11 cellular contexts compared by ENCODE assay signal in the genomic region with DNA sequence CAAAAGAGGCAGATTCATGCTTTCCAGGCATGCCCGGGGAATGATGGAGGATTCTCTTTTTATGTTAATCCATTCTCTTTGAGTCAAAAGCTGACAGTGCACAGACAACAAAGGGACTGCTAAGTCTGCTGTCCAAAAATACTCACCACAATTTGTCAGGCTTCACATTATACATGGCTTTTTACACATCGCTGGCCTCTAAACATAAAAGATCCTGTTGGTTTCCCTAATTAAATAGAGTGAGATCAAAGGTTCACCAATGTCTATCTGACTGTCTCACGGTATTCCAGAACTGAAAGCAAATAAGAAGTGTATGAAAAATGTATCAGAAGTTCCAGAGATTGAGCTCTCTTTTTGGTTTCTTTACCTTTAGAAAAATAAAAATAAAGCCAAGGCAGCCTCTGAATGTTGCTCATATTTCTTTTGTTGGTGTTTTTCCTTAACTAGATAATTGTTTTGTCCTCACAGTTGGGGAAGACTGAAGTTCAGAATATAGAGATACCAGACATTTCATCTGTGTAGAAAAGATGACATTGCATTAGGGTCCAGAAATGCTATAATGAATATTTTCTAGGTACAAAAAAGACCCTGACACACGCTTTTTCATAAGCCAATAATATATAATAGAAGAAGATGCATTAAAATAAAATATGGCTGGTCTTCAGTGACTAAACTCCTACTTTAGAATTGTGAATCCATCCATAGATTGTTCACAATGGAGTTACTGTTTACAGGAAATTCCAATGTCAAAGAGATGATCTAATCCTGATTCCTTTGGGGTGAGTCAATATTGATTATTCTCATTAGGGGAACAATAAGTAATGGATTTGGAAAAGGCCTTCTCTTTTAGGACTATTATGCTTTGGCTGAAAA.
DNase-seq lines count a peak whose midpoint lies in the region; ATAC-seq, FAIRE-seq and TF ChIP-seq lines count a peak whose summit lies in the region.
"Had no signal": no experiment of that assay in that cellular context is flagged by ENCODE, and none has a peak within 500 bp of the region (broad histone marks: within the 10 kb centered on the region; RNA-seq: fewer than 3 reads in every experiment).

No MANE protein-coding gene starts in this region.

- CTCF ChIA-PET in Calu3 (lab: Charles Lee) = interaction anchor here (0.7 kb wide), 1 partner anchor 628 kb away, joined by 3 read pairs; no protein-coding TSS in a partner anchor
- CTCF ChIA-PET in HepG2 (lab: Yijun Ruan, JAX; ENCODE audit: low intra/inter-chr PET ratio, low total read pairs) = no interaction called here

- TF ChIP-seq POLR2A in HepG2 (IDR thresholded peaks at IDR 0.05; ENCODE audit: insufficient read depth in 1 of 2, low read depth in 2 of 2, low read length in 2 of 2) = peak in 1 of 2 experiments; percentile 46; a peak in 1 of 4 replicates

- intact Hi-C loops in Calu3 (cut with micrococcal nuclease; ENCODE audit: unreplicated experiment) (loop anchor here (5.0 kb wide), 1 partner anchor 512 kb away; no protein-coding TSS in a partner anchor), HepG2 (cut with micrococcal nuclease; ENCODE audit: unreplicated experiment) (loop anchor here (1.0 kb wide), 3 partner anchors 100 to 727 kb away; no protein-coding TSS in a partner anchor), left colon (cut with DNase I, micrococcal nuclease) (no loop called here), tibial artery (cut with DNase I; ENCODE audit: low total_unique reads) (no loop called here)

- peak overlapping the region; percentile 72 for H3K9ac ChIP-seq in HepG2 (ENCODE audit: insufficient read depth, low read depth, low read length)

- no peak overlapping the region for H2AFZ ChIP-seq in HepG2 (ENCODE audit: low read length)

- no peaks in the 10 kb centered on the region for H4K20me1 ChIP-seq in HepG2 (ENCODE audit: insufficient read depth, low read length)

- no peaks in the 10 kb centered on the region for H3K27me3 Mint-ChIP-seq in Calu3 (ENCODE audit: unreplicated experiment)
- no peaks in the 10 kb centered on the region for H3K27me3 Mint-ChIP-seq in activated naive CD8-positive, alpha-beta T cell treated with anti-CD3 and anti-CD28 coated beads for 36 hours

- TF ChIP-seq CTCF in Calu3 (IDR thresholded peaks at IDR 0.05; ENCODE audit: unreplicated experiment) (no peak), HepG2 (CRISPR knock-in tag; IDR thresholded peaks at IDR 0.05) (no peak), tibial artery (IDR thresholded peaks at IDR 0.05) (no peak)

- peak overlapping the region; percentile 100 for H3K27ac ChIP-seq in HepG2 (ENCODE audit: extremely low read length, insufficient read depth, low read length)
- H3K27ac ChIP-seq in tibial artery = no peak overlapping the region
- H3K27ac ChIP-seq: heart right ventricle had no signal

- POLR2A ChIA-PET in HepG2 (lab: Yijun Ruan, JAX) = interaction anchor here (0.7 to 1.8 kb wide), 3 partner anchors 15 to 102 kb away, joined by 3 to 10 read pairs (median 7); no protein-coding TSS in a partner anchor

- peak overlapping the region; percentile 85 for H3K27ac Mint-ChIP-seq in Calu3 (ENCODE audit: unreplicated experiment)
- H3K27ac Mint-ChIP-seq in activated naive CD8-positive, alpha-beta T cell treated with anti-CD3 and anti-CD28 coated beads for 36 hours = no peak overlapping the region

- H3K36me3 ChIP-seq in HepG2 (replicated peaks in 1 of 2; ENCODE audit: control insufficient read depth in 1 of 2, insufficient read depth in 2 of 2, low read length in 2 of 2) = no peaks in the 10 kb centered on the region
- no peaks in the 10 kb centered on the region for H3K36me3 ChIP-seq in tibial artery
- H3K36me3 ChIP-seq: heart right ventricle had no signal

- in situ Hi-C loops in HepG2 (cut with HindIII; ENCODE audit: extremely low pct_ligation_motif_present, low pct_unique_long_range_greater_than_20kb) = loop anchor here (10.0 kb wide), 1 partner anchor 100 kb away; no protein-coding TSS in a partner anchor

- no peaks in the 10 kb centered on the region for H3K36me3 Mint-ChIP-seq in Calu3 (ENCODE audit: insufficient read depth, unreplicated experiment)
- H3K36me3 Mint-ChIP-seq in activated naive CD8-positive, alpha-beta T cell treated with anti-CD3 and anti-CD28 coated beads for 36 hours = no peaks in the 10 kb centered on the region

- H3K4me3 ChIP-seq in HepG2 (replicated peaks in 1 of 3; ENCODE audit: insufficient read depth in 1 of 3, low read depth in 2 of 3, low read length in 3 of 3) (peak overlapping the region in 2 of 3 experiments; percentile 40 to 53; a peak in 2 of 6 replicates), tibial artery (no peak overlapping the region)
- H3K4me3 ChIP-seq: heart right ventricle had no signal

- TF ChIP-seq RAD21 in HepG2 (CRISPR knock-in tag; IDR thresholded peaks at IDR 0.05) = no peak

- peaks cover 7% of the 10 kb centered on the region for H3K9me3 Mint-ChIP-seq in Calu3 (ENCODE audit: low read depth, unreplicated experiment)
- H3K9me3 Mint-ChIP-seq in activated naive CD8-positive, alpha-beta T cell treated with anti-CD3 and anti-CD28 coated beads for 36 hours = peaks cover 5% of the 10 kb centered on the region

- peaks cover 66% of the 10 kb centered on the region for H3K4me1 ChIP-seq in HepG2 (ENCODE audit: insufficient read depth, low read length)
- H3K4me1 ChIP-seq in tibial artery = no peaks in the 10 kb centered on the region
- H3K4me1 ChIP-seq: heart right ventricle had no signal

- 0% methylated on average over 4 of the region's 4 CpGs for WGBS in HepG2 (ENCODE audit: low lambda C conversion rate)

- no peak for DNase-seq in Calu3
- DNase-seq in NCI-H460 (ENCODE audit: extremely low read depth, low read depth) = peak; percentile 12
- DNase-seq in dermis microvascular lymphatic vessel endothelial cell (ENCODE audit: low read depth in 2 of 2) = peak; percentile 7 to 17
- DNase-seq in HepG2 (ENCODE audit: low spot score) = peak; percentile 97
- DNase-seq in left colon = no peak
- DNase-seq in activated CD8-positive, alpha-beta memory T cell treated with anti-CD3 and anti-CD28 coated beads, Interleukin-2, amount 50 U/mL, for 4 hours = no peak
- no peak for DNase-seq in activated naive CD8-positive, alpha-beta T cell treated with anti-CD3 and anti-CD28 coated beads for 36 hours
- no peak for DNase-seq in tibial artery
- DNase-seq: AML-193, heart right ventricle, NCI-H2227 treated with DMSO at 0.1 percent for 48 hours had no signal

- H3K4me2 ChIP-seq in HepG2 (ENCODE audit: low read depth, low read length) = peak overlapping the region; percentile 76

- FAIRE-seq in HepG2 (lab: Jason Lieb, UNC) = peak; percentile 60

- H3K79me2 ChIP-seq in HepG2 (ENCODE audit: insufficient read depth, low read length) = no peaks in the 10 kb centered on the region

- peak; percentile 81 to 96; a peak in 3 of 4 replicates for TF ChIP-seq EP300 in HepG2 (IDR thresholded peaks at IDR 0.05; ENCODE audit: low read depth in 2 of 2, low read length in 2 of 2)
- peak; percentile 74; the same call in 1 of the 2 replicates for TF ChIP-seq EP300 in HepG2 (CRISPR knock-in tag; IDR thresholded peaks at IDR 0.05; ENCODE audit: borderline replicate concordance)

- H3K9me3 ChIP-seq in HepG2 (ENCODE audit: low read length) (no peaks in the 10 kb centered on the region), tibial artery (no peaks in the 10 kb centered on the region)

- ATAC-seq in HepG2 (peak; percentile 96), left colon (no peak)
- ATAC-seq: heart right ventricle had no signal

- no TSS peak for BruUV-seq in Calu3 (replicated peaks; lab: Mats Ljungman, UMichigan)
- no TSS peak for BruUV-seq in HepG2 (replicated peaks; lab: Mats Ljungman, UMichigan)

- no peak overlapping the region for H3K4me3 Mint-ChIP-seq in Calu3 (ENCODE audit: low read depth, unreplicated experiment)
- no peak overlapping the region for H3K4me3 Mint-ChIP-seq in activated naive CD8-positive, alpha-beta T cell treated with anti-CD3 and anti-CD28 coated beads for 36 hours

- H3K27me3 ChIP-seq in HepG2 (ENCODE audit: control insufficient read depth in 1 of 2, insufficient read depth in 2 of 2, low read length in 2 of 2) (no peaks in the 10 kb centered on the region; a peak in 1 of 5 replicates), tibial artery (no peaks in the 10 kb centered on the region)
- H3K27me3 ChIP-seq: heart right ventricle had no signal

- peaks cover 56% of the 10 kb centered on the region for H3K4me1 Mint-ChIP-seq in Calu3 (ENCODE audit: low read depth, unreplicated experiment)
- no peaks in the 10 kb centered on the region for H3K4me1 Mint-ChIP-seq in activated naive CD8-positive, alpha-beta T cell treated with anti-CD3 and anti-CD28 coated beads for 36 hours

TF ChIP-seq in HepG2, 621 proteins besides CTCF, POLR2A, EP300 and RAD21 (continues in another document):
- TF ChIP-seq POLR2AphosphoS2 (IDR thresholded peaks at IDR 0.05; ENCODE audit: low read depth, low read length) (no peak), CHD4 (IDR thresholded peaks at IDR 0.05; ENCODE audit: borderline replicate concordance, low read length) (peak; percentile 63; the same call in 1 of the 2 replicates), PITX1 (CRISPR knock-in tag; IDR thresholded peaks at IDR 0.05) (peak; percentile 83), ZNF839 (CRISPR knock-in tag; IDR thresholded peaks at IDR 0.05; ENCODE audit: borderline replicate concordance) (no peak), GATA4 (IDR thresholded peaks at IDR 0.05; ENCODE audit: borderline replicate concordance, low read depth) (peak; percentile 74; the same call in 1 of the 2 replicates), NR2F6 (IDR thresholded peaks at IDR 0.05) (peak; percentile 58), NR2F6 (CRISPR knock-in tag; IDR thresholded peaks at IDR 0.05) (peak; percentile 37), KAT8 (CRISPR knock-in tag; IDR thresholded peaks at IDR 0.05) (peak; percentile 31; the same call in 1 of the 2 replicates), TCF7 (IDR thresholded peaks at IDR 0.05; ENCODE audit: low read depth) (peak; percentile 95), JUN (CRISPR knock-in tag; IDR thresholded peaks at IDR 0.05) (peak; percentile 84), MIER3 (CRISPR knock-in tag; IDR thresholded peaks at IDR 0.05; ENCODE audit: borderline replicate concordance) (0 out of 2 replicates have a peak, but pooled peaks have one; percentile 62)

Comparison
In these comparisons a context has a peak if more than half of its experiments do, and no peak if none do; other contexts are left out.
1. DNase-seq: peak in NCI-H460 (single experiment), dermis microvascular lymphatic vessel endothelial cell (2 of 2) and HepG2 (single experiment); none in Calu3 (single experiment), left colon (0 of 2), activated CD8-positive, alpha-beta memory T cell treated with anti-CD3 and anti-CD28 coated beads, Interleukin-2, amount 50 U/mL, for 4 hours (single experiment), activated naive CD8-positive, alpha-beta T cell treated with anti-CD3 and anti-CD28 coated beads for 36 hours (single experiment) and tibial artery (0 of 2).
2. H3K4me3 ChIP-seq: peak in HepG2 (2 of 3); none in tibial artery (0 of 2).
3. intact Hi-C loops: an anchor here in Calu3 (5.0 kb wide) and HepG2 (1.0 kb wide); none called in left colon and tibial artery.